8 cellular contexts compared by ENCODE assay signal in genomic region chr10:115129752-115130151, GRCh38. TPM values are rescaled to one million over a fixed set of nuclear protein-coding genes. Genes with fewer than 3 reads are reported as not detected.
DNase-seq lines count a peak whose midpoint lies in the region; ATAC-seq and TF ChIP-seq lines count a peak whose summit lies in the region.

No MANE protein-coding gene starts in this region.

- peak; percentile 39 for TF ChIP-seq CTCF in AG10803 (conservative IDR thresholded peaks at IDR 0.05; ENCODE audit: low read length)
- peak; percentile 40; the same call in 1 of the 2 replicates for TF ChIP-seq CTCF in OCI-LY3 (IDR thresholded peaks at IDR 0.05; ENCODE audit: low read depth, low read length)
- TF ChIP-seq CTCF in fibroblast of the aortic adventitia (IDR thresholded peaks at IDR 0.05; ENCODE audit: insufficient read depth, low read length) = no peak
- peak; percentile 31 to 40 (median 36) for TF ChIP-seq CTCF in transverse colon (IDR thresholded peaks at IDR 0.05)

- no peak overlapping the region for H3K4me2 ChIP-seq in OCI-LY3 (ENCODE audit: low read length)

- H3K27me3 ChIP-seq in OCI-LY3 (ENCODE audit: low read depth, low read length) = no peaks in the 10 kb centered on the region
- H3K27me3 ChIP-seq in transverse colon = no peaks in the 10 kb centered on the region

- no peaks in the 10 kb centered on the region for H3K36me3 ChIP-seq in OCI-LY3 (replicated peaks; ENCODE audit: low read depth, low read length)
- no peaks in the 10 kb centered on the region for H3K36me3 ChIP-seq in transverse colon

- in situ Hi-C loops in transverse colon (cut with MboI; ENCODE audit: low pct_ligation_motif_present in 1 of 4, low pct_unique_long_range_greater_than_20kb in 1 of 4, low sequenced_read_pairs in 3 of 4) = loop anchor here in 3 of 4 donors (10.0 to 25.0 kb wide), 2 partner anchors 255 to 592 kb away; no protein-coding TSS in a partner anchor

- H4K20me1 ChIP-seq in OCI-LY3 (ENCODE audit: insufficient read depth, low read length) = no peaks in the 10 kb centered on the region

- H2AFZ ChIP-seq in OCI-LY3 (ENCODE audit: low read depth, low read length) = no peak overlapping the region

- H3K9me3 ChIP-seq in OCI-LY3 (ENCODE audit: insufficient read depth, low read length) = no peaks in the 10 kb centered on the region
- no peaks in the 10 kb centered on the region for H3K9me3 ChIP-seq in transverse colon

- peak; percentile 36 for DNase-seq in AG10803 (ENCODE audit: low read depth)
- DNase-seq in fibroblast of the aortic adventitia (ENCODE audit: low read depth) = peak; percentile 67
- DNase-seq in transverse colon = no peak
- DNase-seq in activated CD8-positive, alpha-beta memory T cell treated with anti-CD3 and anti-CD28 coated beads, Interleukin-2, amount 50 U/mL, for 4 hours = no peak
- no peak for DNase-seq in activated CD4-positive, alpha-beta T cell treated with anti-CD3 and anti-CD28 coated beads, Interleukin-2, amount 50 U/mL, for 1 hour

- H3K4me3 ChIP-seq in AG10803 (ENCODE audit: low read length) = no peak overlapping the region
- H3K4me3 ChIP-seq in OCI-LY3 (ENCODE audit: low read length) = no peak overlapping the region
- no peak overlapping the region for H3K4me3 ChIP-seq in fibroblast of the aortic adventitia (ENCODE audit: low read depth, low read length)
- H3K4me3 ChIP-seq in transverse colon = no peak overlapping the region

- no peaks in the 10 kb centered on the region for H3K4me1 ChIP-seq in OCI-LY3 (ENCODE audit: low read length)
- no peaks in the 10 kb centered on the region for H3K4me1 ChIP-seq in transverse colon

- peak; percentile 57 for ATAC-seq in GM19351 (IDR thresholded peaks at IDR 0.05; ENCODE audit: unreplicated experiment)
- ATAC-seq in activated CD4-positive, CD25-positive, alpha-beta regulatory T cell treated with anti-CD3 and anti-CD28 coated beads, Interleukin-2, amount 50 U/mL, for 24 hours = no peak

- TF ChIP-seq POLR2A in transverse colon (IDR thresholded peaks at IDR 0.05) = no peak

- H3K27ac ChIP-seq in OCI-LY3 (ENCODE audit: low read length) (no peak overlapping the region), transverse colon (no peak overlapping the region)

- no peaks in the 10 kb centered on the region for H3K79me2 ChIP-seq in OCI-LY3 (ENCODE audit: low read length)

- no peak for TF ChIP-seq EP300 in transverse colon (IDR thresholded peaks at IDR 0.05; ENCODE audit: low read depth)

- H3K9ac ChIP-seq in OCI-LY3 (ENCODE audit: low read length) = no peak overlapping the region

- intact Hi-C loops in transverse colon (cut with DNase I; ENCODE audit: low total_unique reads) = loop anchor here (2.0 kb wide), 1 partner anchor 251 kb away; no protein-coding TSS in a partner anchor

RNA-seq across cellular contexts. Expression of gene ATRNL1, which starts 36.6 kb away (rescaled TPM):
- 1.9 and 7.3 TPM in 2 replicates for total RNA-seq in fibroblast of the aortic adventitia (ENCODE audit: low replicate concordance)
- 10 to 100 TPM in 3 of 4 donors, 1 to 10 TPM in 1; 4.4 to 18.4 (median 14.4) TPM for total RNA-seq in transverse colon

Comparison
In these comparisons a context has a peak if more than half of its experiments do, and no peak if none do; other contexts are left out.
1. DNase-seq: peak in AG10803 (single experiment) and fibroblast of the aortic adventitia (single experiment); none in transverse colon (single experiment), activated CD8-positive, alpha-beta memory T cell treated with anti-CD3 and anti-CD28 coated beads, Interleukin-2, amount 50 U/mL, for 4 hours (single experiment) and activated CD4-positive, alpha-beta T cell treated with anti-CD3 and anti-CD28 coated beads, Interleukin-2, amount 50 U/mL, for 1 hour (single experiment).